1 cellular context compared by ENCODE assay signal in the genomic region with DNA sequence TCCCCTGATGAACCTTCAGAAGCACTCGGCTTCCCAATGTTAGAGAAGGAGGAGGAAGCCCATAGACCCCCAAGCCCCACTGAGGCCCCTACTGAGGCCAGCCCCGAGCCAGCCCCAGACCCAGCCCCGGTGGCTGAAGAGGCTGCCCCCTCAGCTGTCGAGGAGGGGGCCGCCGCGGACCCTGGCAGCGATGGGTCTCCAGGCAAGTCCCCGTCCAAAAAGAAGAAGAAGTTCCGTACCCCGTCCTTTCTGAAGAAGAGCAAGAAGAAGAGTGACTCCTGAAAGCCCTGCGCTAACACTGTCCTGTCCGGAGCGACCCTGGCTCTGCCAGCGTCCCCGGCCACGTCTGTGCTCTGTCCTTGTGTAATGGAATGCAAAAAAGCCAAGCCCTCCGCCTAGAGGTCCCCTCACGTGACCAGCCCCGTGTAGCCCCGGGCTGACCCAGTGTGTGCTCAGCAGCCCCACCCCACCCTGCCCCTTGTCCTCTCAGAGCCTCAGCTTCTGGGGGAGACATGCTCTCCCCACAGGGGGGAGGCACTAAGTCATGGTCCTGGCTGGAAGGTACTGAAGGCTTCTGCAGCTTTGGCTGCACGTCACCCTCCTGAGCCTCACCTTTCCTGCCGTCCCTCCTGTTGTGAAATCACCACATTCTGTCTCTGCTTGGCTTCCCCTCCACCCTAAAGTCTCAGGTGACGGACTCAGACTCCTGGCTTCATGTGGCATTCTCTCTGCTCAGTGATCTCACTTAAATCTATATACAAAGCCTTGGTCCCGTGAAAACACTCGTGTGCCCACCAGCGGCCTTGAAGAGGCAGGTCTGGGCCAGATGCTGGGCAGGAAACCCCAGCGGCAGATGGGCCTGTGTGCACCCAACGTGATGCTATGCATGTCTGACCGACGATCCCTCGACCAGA.
TF ChIP-seq lines count a peak whose summit lies in the region.

No MANE protein-coding gene starts in this region.

TF ChIP-seq in HCT116, 20 proteins besides CTCF, POLR2A, EP300 and RAD21 (continued from another document):
- TF ChIP-seq ATF3 (IDR thresholded peaks at IDR 0.05) (no peak), REST (IDR thresholded peaks at IDR 0.05; ENCODE audit: low read depth) (no peak), ZBTB33 (IDR thresholded peaks at IDR 0.05; ENCODE audit: extremely low read depth, insufficient replicate concordance, low read length) (no peak), SP1 (IDR thresholded peaks at IDR 0.05; ENCODE audit: low read depth) (no peak), EZH2phosphoT487 (IDR thresholded peaks at IDR 0.05; ENCODE audit: borderline replicate concordance) (no peak), ELF1 (IDR thresholded peaks at IDR 0.05; ENCODE audit: borderline replicate concordance, low read depth) (no peak), POLR2AphosphoS5 (IDR thresholded peaks at IDR 0.05; ENCODE audit: low read depth, low read length) (no peak)
